Comparison of ENCODE assay signal across 8 cellular contexts in the genomic region with DNA sequence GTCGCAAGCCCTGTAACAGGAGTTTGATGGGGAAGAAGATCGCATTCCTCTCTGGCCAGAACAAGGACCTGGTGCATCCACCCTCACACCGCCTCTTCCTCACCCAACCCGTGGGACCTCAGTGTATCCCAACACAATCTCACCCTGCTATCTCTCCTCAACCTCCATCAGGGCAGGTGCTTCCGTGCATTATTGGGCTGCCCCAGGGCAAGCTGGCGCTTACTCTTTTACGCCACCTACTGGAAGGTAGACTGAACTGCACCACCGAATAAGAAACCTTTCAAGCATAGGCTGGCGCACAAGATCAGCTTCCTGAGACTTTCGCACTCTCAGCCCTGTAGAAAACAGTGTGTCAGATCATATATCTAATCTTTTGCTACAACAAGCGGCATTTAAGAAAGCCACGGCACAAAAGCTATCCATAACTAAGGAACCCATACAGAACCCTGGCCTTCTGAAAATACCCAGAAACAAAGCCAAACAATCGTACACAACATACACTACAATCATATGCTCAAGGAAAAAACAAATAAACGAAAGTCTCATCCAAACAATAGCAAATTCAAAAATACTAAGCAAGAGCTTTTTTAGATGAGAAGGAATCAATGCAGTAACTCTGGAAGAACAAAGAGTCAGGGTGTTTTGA.
DNase-seq lines count a peak whose midpoint lies in the region; ATAC-seq, FAIRE-seq and TF ChIP-seq lines count a peak whose summit lies in the region.

No MANE protein-coding gene starts in this region.

- H3K4me2 ChIP-seq in DND-41 (ENCODE audit: insufficient read depth, low read length), result no peak overlapping the region

- WGBS in lower leg skin, 2 donors, result 58% methylated on average over 14 of the region's 14 CpGs

- H3K27ac Mint-ChIP-seq in chondrocyte (ENCODE audit: unreplicated experiment), result no peak overlapping the region

- ATAC-seq in DND-41 (ENCODE audit: insufficient read depth, low read depth) (peak; percentile 97), GM19328 (IDR thresholded peaks at IDR 0.05; ENCODE audit: unreplicated experiment) (peak; percentile 100), HG03135 (IDR thresholded peaks at IDR 0.05; ENCODE audit: unreplicated experiment) (peak; percentile 98)

- TF ChIP-seq CTCF in DND-41 (IDR thresholded peaks at IDR 0.05; ENCODE audit: borderline replicate concordance, extremely low read depth, low read length, poor library complexity, severe bottlenecking) (peak; percentile 94), chondrocyte (IDR thresholded peaks at IDR 0.05) (peak; percentile 77), lower leg skin (IDR thresholded peaks at IDR 0.05) (no peak)

- peaks cover 7% of the 10 kb centered on the region for H3K9me3 Mint-ChIP-seq in chondrocyte (ENCODE audit: low read depth)

- H3K79me2 ChIP-seq in DND-41 (ENCODE audit: insufficient read depth, low read length), result no peaks in the 10 kb centered on the region

- no peaks in the 10 kb centered on the region for H3K36me3 Mint-ChIP-seq in chondrocyte (ENCODE audit: low read depth)

- TF ChIP-seq POLR2A in lower leg skin (IDR thresholded peaks at IDR 0.05), result no peak

- intact Hi-C loops in lower leg skin (cut with DNase I; ENCODE audit: low total_unique reads), result no loop called here

- no peak overlapping the region for H3K9ac ChIP-seq in DND-41 (ENCODE audit: low read depth, low read length)

- H3K27me3 Mint-ChIP-seq in chondrocyte (ENCODE audit: low read depth), result no peaks in the 10 kb centered on the region

- no peak overlapping the region for H3K27ac ChIP-seq in DND-41 (ENCODE audit: low read length)

- no peak for FAIRE-seq in RCC 7860 (lab: Jason Lieb, UNC)

- no peaks in the 10 kb centered on the region for H3K27me3 ChIP-seq in DND-41 (ENCODE audit: insufficient read depth, low read length, poor library complexity)

- H3K4me1 ChIP-seq in DND-41 (ENCODE audit: insufficient read depth, low read length), result no peaks in the 10 kb centered on the region

- H4K20me1 ChIP-seq in DND-41 (ENCODE audit: insufficient read depth, low read length), result no peaks in the 10 kb centered on the region

- DNase-seq in DND-41 (peak; percentile 52), RCC 7860 (ENCODE audit: low spot score) (peak; percentile 27), chondrocyte (ENCODE audit: low spot score) (no peak), midbrain (lab: John Stamatoyannopoulos, UW) (peak; percentile 35), lower leg skin (ENCODE audit: low spot score in 2 of 2) (no peak), NCI-H2107 (lab: John Stamatoyannopoulos, UW) (no peak)

- H3K9me3 ChIP-seq in DND-41 (ENCODE audit: insufficient read depth, low read length, severe bottlenecking), result no peaks in the 10 kb centered on the region

- no peaks in the 10 kb centered on the region for H3K36me3 ChIP-seq in DND-41 (ENCODE audit: insufficient read depth, low read length)

- H2AFZ ChIP-seq in DND-41 (ENCODE audit: low read depth, low read length), result no peak overlapping the region

- H3K4me3 Mint-ChIP-seq in chondrocyte (ENCODE audit: unreplicated experiment), result no peak overlapping the region

- H3K4me1 Mint-ChIP-seq in chondrocyte (ENCODE audit: low read depth), result peaks cover 11% of the 10 kb centered on the region

- H3K4me3 ChIP-seq in DND-41 (ENCODE audit: low read depth in 1 of 2, low read length in 2 of 2) (no peak overlapping the region), lower leg skin (ENCODE audit: low read depth, poor library complexity, severe bottlenecking) (no peak overlapping the region)

Comparison
In these comparisons a context has a peak if more than half of its experiments do, and no peak if none do; other contexts are left out.
1. DNase-seq: peak in DND-41 (single experiment), RCC 7860 (single experiment) and midbrain (single experiment); none in chondrocyte (single experiment), lower leg skin (0 of 2) and NCI-H2107 (single experiment).
2. CTCF ChIP-seq: peak in DND-41 (single experiment) and chondrocyte (single experiment); none in lower leg skin (0 of 3).
3. Peak in every context shown above with its lines, with median percentiles within 50 percentile points of each other: ATAC-seq.